13 cellular contexts compared by ENCODE assay signal in the genomic region with DNA sequence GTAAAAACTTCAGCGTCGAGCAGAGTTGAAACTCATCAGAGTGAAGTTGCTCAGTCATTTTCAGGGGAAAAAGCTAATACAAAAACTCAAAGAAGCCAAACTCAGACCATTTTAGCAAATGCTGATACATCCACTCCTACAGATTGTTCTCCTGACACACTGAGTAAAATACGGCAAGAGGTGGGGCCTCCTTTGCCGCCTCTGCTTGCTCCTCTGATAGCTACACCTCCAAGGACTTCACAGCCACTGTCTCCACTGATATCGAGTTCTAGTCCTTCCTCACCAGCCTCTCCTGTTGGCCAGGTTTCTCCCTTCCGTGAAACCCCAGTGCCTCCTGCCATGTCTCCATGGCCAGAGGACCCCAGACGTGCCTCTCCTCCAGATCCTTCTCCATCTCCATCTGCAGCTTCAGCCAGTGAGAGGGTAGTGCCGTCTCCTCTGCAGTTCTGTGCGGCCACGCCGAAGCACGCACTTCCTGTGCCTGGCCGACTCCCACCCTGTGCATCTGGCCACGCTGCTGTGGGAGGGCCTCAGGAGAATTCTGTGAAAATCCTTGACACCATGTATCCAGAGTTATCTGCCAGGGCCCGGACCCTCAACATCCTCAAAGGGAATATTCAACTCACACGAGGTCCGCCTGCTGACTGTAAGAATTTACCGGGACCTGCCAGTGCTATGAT. TPM values are rescaled to one million over a fixed set of nuclear protein-coding genes. Genes with fewer than 3 reads are reported as not detected.
DNase-seq lines count a peak whose midpoint lies in the region; ATAC-seq and TF ChIP-seq lines count a peak whose summit lies in the region.
"Had no signal": no experiment of that assay in that cellular context is flagged by ENCODE, and none has a peak within 500 bp of the region (broad histone marks: within the 10 kb centered on the region; RNA-seq: fewer than 3 reads in every experiment).

No MANE protein-coding gene starts in this region.

- intact Hi-C loops in activated CD4-positive, alpha-beta T cell treated with anti-CD3 and anti-CD28 coated beads, Interleukin-2, amount 10 ng/mL, durations not matched to agents 24 days and 14 days (cut with micrococcal nuclease): no loop called here
- intact Hi-C loops in head of caudate nucleus (cut with DNase I): no loop called here
- intact Hi-C loops in breast epithelium (cut with DNase I; ENCODE audit: low total_unique reads): no loop called here

- no peak for TF ChIP-seq CTCF in WTC11 (IDR thresholded peaks at IDR 0.05)
- TF ChIP-seq CTCF in breast epithelium (IDR thresholded peaks at IDR 0.05): no peak

- H3K27ac ChIP-seq in breast epithelium: no peak overlapping the region
- H3K27ac ChIP-seq: 22Rv1 had no signal

- H3K4me3 Mint-ChIP-seq in activated CD4-positive, alpha-beta T cell treated with anti-CD3 and anti-CD28 coated beads, Interleukin-2, amount 10 ng/mL, durations not matched to agents 24 days and 14 days: no peak overlapping the region
- H3K4me3 Mint-ChIP-seq in activated CD4-positive, alpha-beta T cell treated with anti-CD3 and anti-CD28 coated beads, Interleukin-2, amount 10 ng/mL, durations not matched to agents 7 days and 5 days: no peak overlapping the region
- H3K4me3 Mint-ChIP-seq in WTC11: no peak overlapping the region
- no peak overlapping the region for H3K4me3 Mint-ChIP-seq in stimulated activated effector memory CD8-positive, alpha-beta T cell treated with anti-CD3 and anti-CD28 coated beads, Interleukin-12 subunit alpha, Interleukin-12 subunit beta, amount 100 ng/mL, for 72 hours
- H3K4me3 Mint-ChIP-seq: CD8-positive, alpha-beta memory T cell had no signal

- no peak for TF ChIP-seq POLR2A in breast epithelium (IDR thresholded peaks at IDR 0.05)

- no peak overlapping the region for H3K27ac Mint-ChIP-seq in activated CD4-positive, alpha-beta T cell treated with anti-CD3 and anti-CD28 coated beads, Interleukin-2, amount 10 ng/mL, durations not matched to agents 24 days and 14 days
- no peak overlapping the region for H3K27ac Mint-ChIP-seq in activated CD4-positive, alpha-beta T cell treated with anti-CD3 and anti-CD28 coated beads, Interleukin-2, amount 10 ng/mL, durations not matched to agents 7 days and 5 days
- H3K27ac Mint-ChIP-seq in WTC11: peak overlapping the region; percentile 50
- H3K27ac Mint-ChIP-seq in stimulated activated effector memory CD8-positive, alpha-beta T cell treated with anti-CD3 and anti-CD28 coated beads, Interleukin-12 subunit alpha, Interleukin-12 subunit beta, amount 100 ng/mL, for 72 hours: peak overlapping the region; percentile 81

- H3K4me3 ChIP-seq in breast epithelium: no peak overlapping the region

- POLR2A ChIA-PET in activated CD4-positive, alpha-beta T cell treated with anti-CD3 and anti-CD28 coated beads, Interleukin-2, amount 10 ng/mL, durations not matched to agents 7 days and 5 days (lab: Charles Lee): no interaction called here
- POLR2A ChIA-PET in WTC11 (lab: Charles Lee): no interaction called here

- no peaks in the 10 kb centered on the region for H3K9me3 Mint-ChIP-seq in activated CD4-positive, alpha-beta T cell treated with anti-CD3 and anti-CD28 coated beads, Interleukin-2, amount 10 ng/mL, durations not matched to agents 24 days and 14 days
- no peaks in the 10 kb centered on the region for H3K9me3 Mint-ChIP-seq in activated CD4-positive, alpha-beta T cell treated with anti-CD3 and anti-CD28 coated beads, Interleukin-2, amount 10 ng/mL, durations not matched to agents 7 days and 5 days
- H3K9me3 Mint-ChIP-seq in WTC11: no peaks in the 10 kb centered on the region
- H3K9me3 Mint-ChIP-seq in stimulated activated effector memory CD8-positive, alpha-beta T cell treated with anti-CD3 and anti-CD28 coated beads, Interleukin-12 subunit alpha, Interleukin-12 subunit beta, amount 100 ng/mL, for 72 hours: no peaks in the 10 kb centered on the region
- H3K9me3 Mint-ChIP-seq: CD8-positive, alpha-beta memory T cell had no signal

- peaks cover 70% of the 10 kb centered on the region for H3K36me3 Mint-ChIP-seq in activated CD4-positive, alpha-beta T cell treated with anti-CD3 and anti-CD28 coated beads, Interleukin-2, amount 10 ng/mL, durations not matched to agents 24 days and 14 days (ENCODE audit: low read depth)
- H3K36me3 Mint-ChIP-seq in activated CD4-positive, alpha-beta T cell treated with anti-CD3 and anti-CD28 coated beads, Interleukin-2, amount 10 ng/mL, durations not matched to agents 7 days and 5 days (ENCODE audit: low read depth): peaks cover 47% of the 10 kb centered on the region
- H3K36me3 Mint-ChIP-seq in WTC11: peaks cover 63% of the 10 kb centered on the region
- H3K36me3 Mint-ChIP-seq in stimulated activated effector memory CD8-positive, alpha-beta T cell treated with anti-CD3 and anti-CD28 coated beads, Interleukin-12 subunit alpha, Interleukin-12 subunit beta, amount 100 ng/mL, for 72 hours: peaks cover 100% of the 10 kb centered on the region

- no peaks in the 10 kb centered on the region for H3K27me3 Mint-ChIP-seq in activated CD4-positive, alpha-beta T cell treated with anti-CD3 and anti-CD28 coated beads, Interleukin-2, amount 10 ng/mL, durations not matched to agents 24 days and 14 days
- no peaks in the 10 kb centered on the region for H3K27me3 Mint-ChIP-seq in activated CD4-positive, alpha-beta T cell treated with anti-CD3 and anti-CD28 coated beads, Interleukin-2, amount 10 ng/mL, durations not matched to agents 7 days and 5 days
- no peaks in the 10 kb centered on the region for H3K27me3 Mint-ChIP-seq in WTC11 (ENCODE audit: low read depth)
- H3K27me3 Mint-ChIP-seq: CD8-positive, alpha-beta memory T cell had no signal

- no peaks in the 10 kb centered on the region for H3K27me3 ChIP-seq in breast epithelium

- CTCF ChIA-PET in activated CD4-positive, alpha-beta T cell treated with anti-CD3 and anti-CD28 coated beads, Interleukin-2, amount 10 ng/mL, durations not matched to agents 7 days and 5 days (lab: Charles Lee): interaction anchor here (0.9 kb wide), 1 partner anchor 30 kb away, joined by 3 read pairs; no protein-coding TSS in a partner anchor
- CTCF ChIA-PET in WTC11 (lab: Charles Lee): no interaction called here

- no peak for ATAC-seq in WTC11
- ATAC-seq in stimulated activated effector memory CD8-positive, alpha-beta T cell treated with anti-CD3 and anti-CD28 coated beads, Interleukin-12 subunit alpha, Interleukin-12 subunit beta, amount 100 ng/mL, for 72 hours: no peak

- DNase-seq in activated CD4-positive, alpha-beta T cell treated with anti-CD3 and anti-CD28 coated beads, Interleukin-2, amount 10 ng/mL, durations not matched to agents 24 days and 14 days: peak; percentile 45
- no peak for DNase-seq in activated CD4-positive, alpha-beta T cell treated with anti-CD3 and anti-CD28 coated beads, Interleukin-2, amount 10 ng/mL, durations not matched to agents 7 days and 5 days
- no peak for DNase-seq in WTC11 (ENCODE audit: low spot score)
- DNase-seq in head of caudate nucleus: peak in 32 of 42 donors; percentile 8 to 83 (median 38)
- no peak for DNase-seq in stimulated activated effector memory CD8-positive, alpha-beta T cell treated with anti-CD3 and anti-CD28 coated beads, Interleukin-12 subunit alpha, Interleukin-12 subunit beta, amount 100 ng/mL, for 72 hours (ENCODE audit: low spot score in 2 of 2)
- no peak for DNase-seq in breast epithelium (ENCODE audit: low spot score in 2 of 2)
- DNase-seq in C1 segment of cervical spinal cord (lab: John Stamatoyannopoulos, UW): no peak
- DNase-seq in NCI-H2171 treated with DMSO at 0.1 percent for 48 hours (lab: John Stamatoyannopoulos, UW): no peak
- DNase-seq: CD8-positive, alpha-beta memory T cell; DMS53; GF-D8; H7 had no signal

- H3K36me3 ChIP-seq in breast epithelium: peaks cover 30% of the 10 kb centered on the region

- peaks cover 2% of the 10 kb centered on the region for H3K4me1 Mint-ChIP-seq in activated CD4-positive, alpha-beta T cell treated with anti-CD3 and anti-CD28 coated beads, Interleukin-2, amount 10 ng/mL, durations not matched to agents 24 days and 14 days
- H3K4me1 Mint-ChIP-seq in activated CD4-positive, alpha-beta T cell treated with anti-CD3 and anti-CD28 coated beads, Interleukin-2, amount 10 ng/mL, durations not matched to agents 7 days and 5 days: no peaks in the 10 kb centered on the region
- H3K4me1 Mint-ChIP-seq in WTC11: no peaks in the 10 kb centered on the region
- peaks cover 8% of the 10 kb centered on the region for H3K4me1 Mint-ChIP-seq in stimulated activated effector memory CD8-positive, alpha-beta T cell treated with anti-CD3 and anti-CD28 coated beads, Interleukin-12 subunit alpha, Interleukin-12 subunit beta, amount 100 ng/mL, for 72 hours
- H3K4me1 Mint-ChIP-seq: CD8-positive, alpha-beta memory T cell had no signal

- no peaks in the 10 kb centered on the region for H3K9me3 ChIP-seq in breast epithelium

- H3K4me1 ChIP-seq in breast epithelium: no peaks in the 10 kb centered on the region

RNA-seq across cellular contexts. Expression of a gene that starts 41.7 kb away (rescaled TPM):
- 35.6 and 36.9 TPM in 2 replicates for total RNA-seq in activated CD4-positive, alpha-beta T cell treated with anti-CD3 and anti-CD28 coated beads, Interleukin-2, amount 10 ng/mL, durations not matched to agents 24 days and 14 days
- total RNA-seq in activated CD4-positive, alpha-beta T cell treated with anti-CD3 and anti-CD28 coated beads, Interleukin-2, amount 10 ng/mL, durations not matched to agents 7 days and 5 days: 10 to 100 TPM; 29.5 to 30.8 TPM
- total RNA-seq in WTC11 (2021): 40.7 to 48.9 TPM (median 45.3 TPM) in 3 replicates
- 10 to 100 TPM; 33.1 to 47.7 (median 34.1) TPM for total RNA-seq in breast epithelium

Comparison
In these comparisons a context has a peak if more than half of its experiments do, and no peak if none do; other contexts are left out.
1. DNase-seq: peak in activated CD4-positive, alpha-beta T cell treated with anti-CD3 and anti-CD28 coated beads, Interleukin-2, amount 10 ng/mL, durations not matched to agents 24 days and 14 days (single experiment) and head of caudate nucleus (32 of 42); none in activated CD4-positive, alpha-beta T cell treated with anti-CD3 and anti-CD28 coated beads, Interleukin-2, amount 10 ng/mL, durations not matched to agents 7 days and 5 days (single experiment), WTC11 (single experiment), stimulated activated effector memory CD8-positive, alpha-beta T cell treated with anti-CD3 and anti-CD28 coated beads, Interleukin-12 subunit alpha, Interleukin-12 subunit beta, amount 100 ng/mL, for 72 hours (0 of 2), breast epithelium (0 of 2), C1 segment of cervical spinal cord (0 of 14) and NCI-H2171 treated with DMSO at 0.1 percent for 48 hours (single experiment).
2. H3K27ac Mint-ChIP-seq: peak in WTC11 (single experiment) and stimulated activated effector memory CD8-positive, alpha-beta T cell treated with anti-CD3 and anti-CD28 coated beads, Interleukin-12 subunit alpha, Interleukin-12 subunit beta, amount 100 ng/mL, for 72 hours (single experiment); none in activated CD4-positive, alpha-beta T cell treated with anti-CD3 and anti-CD28 coated beads, Interleukin-2, amount 10 ng/mL, durations not matched to agents 24 days and 14 days (single experiment) and activated CD4-positive, alpha-beta T cell treated with anti-CD3 and anti-CD28 coated beads, Interleukin-2, amount 10 ng/mL, durations not matched to agents 7 days and 5 days (single experiment).